29 cellular contexts compared by ENCODE assay signal in the genomic region with DNA sequence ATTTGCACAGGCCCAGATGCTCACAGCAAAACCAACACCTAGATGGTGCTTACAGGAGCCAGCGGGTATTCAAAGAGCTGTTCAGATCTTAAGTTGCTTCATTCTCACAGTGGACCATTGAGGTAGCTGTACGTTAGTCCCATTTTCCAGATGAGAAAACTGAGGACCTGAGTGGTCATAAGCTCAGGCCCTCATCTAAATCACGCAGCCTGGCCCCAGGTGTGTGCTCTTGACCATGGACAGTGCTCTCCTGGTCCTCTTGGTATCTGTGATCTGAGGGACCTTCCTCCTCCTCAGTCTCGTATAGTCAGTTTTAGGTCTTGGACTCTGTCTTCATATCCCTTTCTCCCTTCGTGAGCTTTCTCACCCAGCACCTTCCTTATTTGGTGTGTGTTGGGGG. TPM values are rescaled to one million over a fixed set of nuclear protein-coding genes. Genes with fewer than 3 reads are reported as not detected.
A peak's percentile ranks its signal among the peaks of the same experiment; 100 is the strongest.
DNase-seq lines count a peak whose midpoint lies in the region; ATAC-seq and TF ChIP-seq lines count a peak whose summit lies in the region.
"Had no signal": no experiment of that assay in that cellular context is flagged by ENCODE, and none has a peak within 500 bp of the region (broad histone marks: within the 10 kb centered on the region; RNA-seq: fewer than 3 reads in every experiment).

No MANE protein-coding gene starts in this region.

- DNase-seq in left ventricle myocardium inferior (no peak), cardiac septum (ENCODE audit: low spot score) (no peak), dorsolateral prefrontal cortex (no peak), osteoblast (ENCODE audit: insufficient read length, low spot score, missing footprints) (no peak), NCI-H2029 treated with DMSO at 0.1 percent for 48 hours (lab: John Stamatoyannopoulos, UW) (no peak), GM03348 (ENCODE audit: low spot score) (no peak)
- DNase-seq in stimulated activated naive B cell treated with anti-CD40 and anti-IgM and Interleukin-4, amounts not matched to agents 10 μg/mL and 1 μg/mL and 100 μg/mL, for 72 hours = no peak
- DNase-seq: activated CD8-positive, alpha-beta memory T cell treated with anti-CD3 and anti-CD28 coated beads for 24 hours; activated gamma-delta T cell treated with Interleukin-2 at 50 U/mL for 16 hours; activated T-cell treated with anti-CD3 and anti-CD28 coated beads, Interleukin-2, amount 50 U/mL, for 24 hours; glutamatergic neuron; H7; Karpas-422; mesendoderm; naive thymus-derived CD8-positive, alpha-beta T cell; stimulated activated CD4-positive, alpha-beta T cell treated with anti-CD3 and anti-CD28 coated beads, Interleukin-4, amount 100 ng/mL, for 4 hours; stimulated activated naive CD8-positive, alpha-beta T cell treated with anti-CD3 and anti-CD28 coated beads, Interleukin-15, Interleukin-2, amounts not matched to agents 100 U/mL and 50 U/mL, for 24 hours had no signal

- intact Hi-C loops in left ventricle myocardium inferior (cut with micrococcal nuclease) (no loop called here), cardiac septum (cut with DNase I) (no loop called here), dorsolateral prefrontal cortex (cut with DNase I) (no loop called here)

- H3K4me1 ChIP-seq in left ventricle myocardium inferior = peaks cover 27% of the 10 kb centered on the region
- H3K4me1 ChIP-seq in osteoblast (ENCODE audit: insufficient read depth, low read length) = peaks cover 16% of the 10 kb centered on the region
- H3K4me1 ChIP-seq: parathyroid adenoma had no signal

- H2AFZ ChIP-seq in osteoblast (ENCODE audit: low read length) = no peak overlapping the region
- H2AFZ ChIP-seq: parathyroid adenoma had no signal

- H3K27ac ChIP-seq in left ventricle myocardium inferior (replicated peaks) (peak overlapping the region; percentile 11), dorsolateral prefrontal cortex (peak overlapping the region; percentile 64 to 99 (median 90)), osteoblast (ENCODE audit: low read depth, low read length) (peak overlapping the region; percentile 73)
- H3K27ac ChIP-seq: parathyroid adenoma, SJCRH30 had no signal

- no peaks in the 10 kb centered on the region for H3K27me3 ChIP-seq in left ventricle myocardium inferior (ENCODE audit: low read depth)
- no peaks in the 10 kb centered on the region for H3K27me3 ChIP-seq in dorsolateral prefrontal cortex
- no peaks in the 10 kb centered on the region for H3K27me3 ChIP-seq in osteoblast (ENCODE audit: insufficient read depth, low read length)
- H3K27me3 ChIP-seq: tibial nerve had no signal

- no peak overlapping the region for H3K4me2 ChIP-seq in osteoblast (ENCODE audit: insufficient read depth, low read length)

- no peaks in the 10 kb centered on the region for H3K9me3 Mint-ChIP-seq in stimulated activated naive B cell treated with anti-CD40 and anti-IgM and Interleukin-4, amounts not matched to agents 10 μg/mL and 1 μg/mL and 100 μg/mL, for 72 hours
- H3K9me3 Mint-ChIP-seq: activated T-cell treated with anti-CD3 and anti-CD28 coated beads, Interleukin-2, amount 50 U/mL, for 24 hours; naive thymus-derived CD8-positive, alpha-beta T cell; T-helper 1 cell treated with Interleukin-12 subunit alpha and Interleukin-12 subunit beta and Interleukin-4 antibody, amounts not matched to agents 30 μg/mL and 1 μg/mL, for 36 hours had no signal

- no peaks in the 10 kb centered on the region for H3K4me1 Mint-ChIP-seq in stimulated activated naive B cell treated with anti-CD40 and anti-IgM and Interleukin-4, amounts not matched to agents 10 μg/mL and 1 μg/mL and 100 μg/mL, for 72 hours

- no peak overlapping the region for H3K4me3 Mint-ChIP-seq in stimulated activated naive B cell treated with anti-CD40 and anti-IgM and Interleukin-4, amounts not matched to agents 10 μg/mL and 1 μg/mL and 100 μg/mL, for 72 hours
- H3K4me3 Mint-ChIP-seq: activated T-cell treated with anti-CD3 and anti-CD28 coated beads, Interleukin-2, amount 50 U/mL, for 24 hours; naive thymus-derived CD8-positive, alpha-beta T cell; T-helper 1 cell treated with Interleukin-12 subunit alpha and Interleukin-12 subunit beta and Interleukin-4 antibody, amounts not matched to agents 30 μg/mL and 1 μg/mL, for 36 hours had no signal

- TF ChIP-seq CTCF in left ventricle myocardium inferior (IDR thresholded peaks at IDR 0.05; ENCODE audit: borderline replicate concordance) (no peak), dorsolateral prefrontal cortex (IDR thresholded peaks at IDR 0.05 in 54 of 56, conservative IDR thresholded peaks at IDR 0.05 in 2 of 56; ENCODE audit: low read depth in 1 of 56, partially characterized antibody in 56 of 56) (no peak), osteoblast (IDR thresholded peaks at IDR 0.05; ENCODE audit: extremely low read depth, low read depth, low read length) (no peak)

- H4K20me1 ChIP-seq in osteoblast (ENCODE audit: insufficient read depth, low read length) = peaks cover 5% of the 10 kb centered on the region

- peaks cover 0 to 12% of the 10 kb centered on the region in 2 donors for H3K27me3 Mint-ChIP-seq in stimulated activated naive B cell treated with anti-CD40 and anti-IgM and Interleukin-4, amounts not matched to agents 10 μg/mL and 1 μg/mL and 100 μg/mL, for 72 hours
- H3K27me3 Mint-ChIP-seq: activated T-cell treated with anti-CD3 and anti-CD28 coated beads, Interleukin-2, amount 50 U/mL, for 24 hours had no signal

- H3K36me3 ChIP-seq in left ventricle myocardium inferior = peaks cover 23% of the 10 kb centered on the region
- H3K36me3 ChIP-seq in osteoblast (ENCODE audit: insufficient read depth, low read length) = peaks cover 35% of the 10 kb centered on the region
- H3K36me3 ChIP-seq: SJCRH30 had no signal

- H3K4me3 ChIP-seq in left ventricle myocardium inferior (no peak overlapping the region), dorsolateral prefrontal cortex (peak overlapping the region in 1 of 59 donors; percentile 3), osteoblast (ENCODE audit: insufficient read depth, low read length) (no peak overlapping the region)
- H3K4me3 ChIP-seq: SJCRH30, tibial nerve had no signal

- no peaks in the 10 kb centered on the region for H3K79me2 ChIP-seq in osteoblast (ENCODE audit: insufficient read depth, low read length)
- H3K79me2 ChIP-seq: parathyroid adenoma had no signal

- H3K36me3 Mint-ChIP-seq in stimulated activated naive B cell treated with anti-CD40 and anti-IgM and Interleukin-4, amounts not matched to agents 10 μg/mL and 1 μg/mL and 100 μg/mL, for 72 hours = no peaks in the 10 kb centered on the region
- H3K36me3 Mint-ChIP-seq: naive thymus-derived CD8-positive, alpha-beta T cell had no signal

- no peak for ATAC-seq in stimulated activated naive B cell treated with anti-CD40 and anti-IgM and Interleukin-4, amounts not matched to agents 10 μg/mL and 1 μg/mL and 100 μg/mL, for 72 hours (replicated peaks)
- no peak for ATAC-seq in GM21447 (IDR thresholded peaks at IDR 0.05; ENCODE audit: unreplicated experiment)
- ATAC-seq: naive thymus-derived CD8-positive, alpha-beta T cell; stimulated activated naive CD8-positive, alpha-beta T cell treated with anti-CD3 and anti-CD28 coated beads, Interleukin-15, Interleukin-2, amounts not matched to agents 100 U/mL and 50 U/mL, for 24 hours had no signal

- no peak overlapping the region for H3K27ac Mint-ChIP-seq in stimulated activated naive B cell treated with anti-CD40 and anti-IgM and Interleukin-4, amounts not matched to agents 10 μg/mL and 1 μg/mL and 100 μg/mL, for 72 hours
- H3K27ac Mint-ChIP-seq: activated T-cell treated with anti-CD3 and anti-CD28 coated beads, Interleukin-2, amount 50 U/mL, for 24 hours; naive thymus-derived CD8-positive, alpha-beta T cell; T-helper 1 cell treated with Interleukin-12 subunit alpha and Interleukin-12 subunit beta and Interleukin-4 antibody, amounts not matched to agents 30 μg/mL and 1 μg/mL, for 36 hours had no signal

- no peaks in the 10 kb centered on the region for H3K9me3 ChIP-seq in left ventricle myocardium inferior (replicated peaks)
- no peaks in the 10 kb centered on the region for H3K9me3 ChIP-seq in osteoblast (ENCODE audit: low read depth, low read length)
- H3K9me3 ChIP-seq: SJCRH30, tibial nerve had no signal

RNA-seq across cellular contexts. Expression of a gene that starts 43.7 kb away (rescaled TPM):
- total RNA-seq in left ventricle myocardium inferior (62.6 TPM), cardiac septum (104 TPM), dorsolateral prefrontal cortex (100 to 1,000 TPM; 154 to 492 (median 263) TPM), osteoblast (392 and 413 TPM in 2 replicates)
- total RNA-seq: naive thymus-derived CD8-positive, alpha-beta T cell had no signal

RNA-seq across cellular contexts. Expression of a gene that starts 50.6 kb away (rescaled TPM):
- total RNA-seq in left ventricle myocardium inferior (0.27 TPM), cardiac septum (0.92 TPM), dorsolateral prefrontal cortex (1 to 10 TPM in 1 of 120 experiments, under 1 TPM in 8, not detected in 111; 0.63 to 2.1 (median 0.83) TPM), osteoblast (not detected in 2 replicates)
- total RNA-seq: bronchial epithelial cell; Calu3; Daoy; dermis blood vessel endothelial cell; H7; left cardiac atrium; naive thymus-derived CD8-positive, alpha-beta T cell; PC-3; right cardiac atrium; SJCRH30; tibial nerve had no signal

RNA-seq across cellular contexts. Expression of a gene that starts 55.5 kb away (rescaled TPM):
- total RNA-seq in left ventricle myocardium inferior (0.44 TPM), cardiac septum (0.08 TPM), dorsolateral prefrontal cortex (1 to 10 TPM in 41 of 120 experiments, under 1 TPM in 78, not detected in 1; 0.04 to 6.5 (median 0.71) TPM), osteoblast (under 0.01 and 0.29 TPM in 2 replicates)
- total RNA-seq: bronchial epithelial cell; dermis blood vessel endothelial cell; left cardiac atrium; naive thymus-derived CD8-positive, alpha-beta T cell; tibial nerve had no signal

Comparison
In these comparisons a context has a peak if more than half of its experiments do, and no peak if none do; other contexts are left out.
1. H3K27ac ChIP-seq: peak in every context shown above with its lines; median percentile 90 in dorsolateral prefrontal cortex; 73 in osteoblast; 11 in left ventricle myocardium inferior.